In genomic region chr15:99616129-99616528, GRCh38 we compare ENCODE assay signal across 28 cellular contexts.
"Had no signal": no experiment of that assay in that cellular context is flagged by ENCODE, and none has a peak within 500 bp of the region (broad histone marks: within the 10 kb centered on the region; RNA-seq: fewer than 3 reads in every experiment).

No MANE protein-coding gene starts in this region.

- H3K4me3 Mint-ChIP-seq: activated CD4-positive, alpha-beta T cell treated with anti-CD3 and anti-CD28 coated beads, Interleukin-2, amount 10 ng/mL, durations not matched to agents 24 days and 14 days; activated CD8-positive, alpha-beta T cell treated with anti-CD3 and anti-CD28 coated beads for 36 hours; activated T-cell treated with anti-CD3 and anti-CD28 coated beads, Interleukin-2, amount 50 U/mL, for 24 hours had no signal

- H3K9me3 ChIP-seq: ascending aorta had no signal

- H3K27me3 Mint-ChIP-seq: activated CD4-positive, alpha-beta T cell treated with anti-CD3 and anti-CD28 coated beads, Interleukin-2, amount 10 ng/mL, durations not matched to agents 24 days and 14 days; activated CD8-positive, alpha-beta T cell treated with anti-CD3 and anti-CD28 coated beads for 36 hours; activated naive CD4-positive, alpha-beta T cell treated with anti-CD3 and anti-CD28 coated beads, Interleukin-2, amount 50 U/mL, for 24 hours; activated naive CD8-positive, alpha-beta T cell treated with anti-CD3 and anti-CD28 coated beads, Interleukin-2, amount 10 ng/mL, durations not matched to agents 7 days and 5 days; activated T-cell treated with anti-CD3 and anti-CD28 coated beads, Interleukin-2, amount 50 U/mL, for 24 hours had no signal

- FAIRE-seq: RCC 7860 had no signal

- H3K9me3 Mint-ChIP-seq: activated CD4-positive, alpha-beta T cell treated with anti-CD3 and anti-CD28 coated beads, Interleukin-2, amount 10 ng/mL, durations not matched to agents 24 days and 14 days; activated CD8-positive, alpha-beta T cell treated with anti-CD3 and anti-CD28 coated beads for 36 hours; activated naive CD4-positive, alpha-beta T cell treated with anti-CD3 and anti-CD28 coated beads, Interleukin-2, amount 50 U/mL, for 24 hours; activated naive CD8-positive, alpha-beta T cell treated with anti-CD3 and anti-CD28 coated beads, Interleukin-2, amount 10 ng/mL, durations not matched to agents 7 days and 5 days; activated T-cell treated with anti-CD3 and anti-CD28 coated beads, Interleukin-2, amount 50 U/mL, for 24 hours; activated T-helper 2 cell treated with anti-CD3 and anti-CD28 coated beads, Interferon-gamma antibody, Interleukin-2, Interleukin-4, amounts not matched to agents 10 μg/mL and 5 μg/mL and 100 μg/mL, durations not matched to agents 14 hours and 24 hours and 36 hours had no signal

- H3K4me3 ChIP-seq: ascending aorta, PC-9 had no signal

- H3K27ac ChIP-seq: ascending aorta, KMS-11, PC-9, RWPE1 had no signal

- DNase-seq: activated CD4-positive, alpha-beta T cell treated with anti-CD3 and anti-CD28 coated beads, Interleukin-2, amount 10 ng/mL, durations not matched to agents 24 days and 14 days; activated CD4-positive, alpha-beta T cell treated with anti-CD3 and anti-CD28 coated beads, Interleukin-2, amount 50 U/mL, for 4 hours; activated CD8-positive, alpha-beta T cell treated with anti-CD3 and anti-CD28 coated beads for 36 hours; activated gamma-delta T cell; activated naive CD4-positive, alpha-beta T cell treated with Interleukin-2 at 50 U/mL for 16 hours; activated naive CD8-positive, alpha-beta T cell treated with anti-CD3 and anti-CD28 coated beads, Interleukin-2, amount 10 ng/mL, durations not matched to agents 7 days and 5 days; activated T-cell treated with anti-CD3 and anti-CD28 coated beads, Interleukin-2, amount 50 U/mL, for 24 hours; amygdala; MM.1S; MV-4-11; NCI-H1092; NCI-H1436 treated with DMSO at 0.1 percent for 48 hours; NCI-H1694 treated with DMSO at 0.1 percent for 48 hours; NCI-H2029; NCI-H510A; NCI-H526; NCI-H748 treated with DMSO at 0.1 percent for 48 hours; NK-92 treated with Interleukin-12 subunit alpha and Interleukin-12 subunit beta, amount 100 ng/mL, for 24 hours; PC-9; Right ventricle myocardium superior; SW 1271; T-helper 9 cell had no signal

- H3K27ac Mint-ChIP-seq: activated CD4-positive, alpha-beta T cell treated with anti-CD3 and anti-CD28 coated beads, Interleukin-2, amount 10 ng/mL, durations not matched to agents 24 days and 14 days; activated naive CD8-positive, alpha-beta T cell treated with anti-CD3 and anti-CD28 coated beads, Interleukin-2, amount 10 ng/mL, durations not matched to agents 7 days and 5 days; activated T-helper 2 cell treated with anti-CD3 and anti-CD28 coated beads, Interferon-gamma antibody, Interleukin-2, Interleukin-4, amounts not matched to agents 10 μg/mL and 5 μg/mL and 100 μg/mL, durations not matched to agents 14 hours and 24 hours and 36 hours had no signal

- H3K4me2 ChIP-seq: KMS-11, PC-9 had no signal
